Comparison of ENCODE assay signal across 18 cellular contexts in the genomic region with DNA sequence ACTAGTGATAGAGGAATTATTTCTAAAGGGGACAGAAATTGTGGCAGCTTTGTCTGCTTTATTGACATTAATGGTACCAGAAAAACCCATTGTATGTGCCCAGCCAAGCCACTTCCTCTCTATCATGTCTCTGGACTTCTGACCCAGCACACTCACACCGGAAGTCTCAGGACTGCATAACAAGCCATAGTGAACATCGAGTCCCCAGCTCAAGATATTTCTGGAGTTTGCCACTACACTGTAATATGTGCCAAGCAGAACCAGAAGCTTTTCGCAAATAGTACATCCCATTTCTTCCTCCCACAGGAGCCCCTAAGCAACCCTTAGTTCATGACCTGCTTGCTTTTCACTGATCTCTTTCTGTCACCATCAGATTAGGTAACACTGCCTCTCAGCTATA.
"Had no signal": no experiment of that assay in that cellular context is flagged by ENCODE, and none has a peak within 500 bp of the region (broad histone marks: within the 10 kb centered on the region; RNA-seq: fewer than 3 reads in every experiment).

No MANE protein-coding gene starts in this region.

- H3K9me3 ChIP-seq: esophagus squamous epithelium, heart right ventricle, left lung, lower lobe of right lung, ovary, thoracic aorta, transverse colon had no signal

- H3K36me3 ChIP-seq: esophagus squamous epithelium, heart right ventricle, left lung, lower lobe of right lung, ovary, thoracic aorta, transverse colon had no signal

- ATAC-seq: left lung; lower lobe of right lung; natural killer cell; stimulated activated naive CD8-positive, alpha-beta T cell treated with anti-CD3 and anti-CD28 coated beads, Interleukin-15, Interleukin-2, amounts not matched to agents 100 U/mL and 50 U/mL, for 24 hours had no signal

- H3K27ac ChIP-seq: esophagus squamous epithelium, heart right ventricle, left lung, lower lobe of right lung, ovary, thoracic aorta, transverse colon had no signal

- H3K4me1 ChIP-seq: esophagus squamous epithelium, heart right ventricle, left lung, lower lobe of right lung, transverse colon had no signal

- DNase-seq: cerebellar nuclear complex; dermis blood vessel endothelial cell; esophagus squamous epithelium; foreskin melanocyte; heart right ventricle; hypothalamus; islet precursor cell; left lung; lower lobe of right lung; natural killer cell; ovary; right cardiac atrium; stimulated activated CD4-positive, alpha-beta T cell treated with anti-CD3 and anti-CD28 coated beads, Interleukin-2, amount 100 ng/mL, for 48 hours; stimulated activated CD8-positive, alpha-beta memory T cell treated with anti-CD3 and anti-CD28 coated beads, Interleukin-4, amount 100 ng/mL, for 48 hours; stimulated activated naive CD8-positive, alpha-beta T cell treated with anti-CD3 and anti-CD28 coated beads, Interleukin-15, Interleukin-2, amounts not matched to agents 100 U/mL and 50 U/mL, for 24 hours; transverse colon had no signal

- H3K27me3 ChIP-seq: esophagus squamous epithelium, heart right ventricle, left lung, ovary, transverse colon had no signal

- H3K4me3 ChIP-seq: esophagus squamous epithelium, heart right ventricle, left lung, lower lobe of right lung, ovary, smooth muscle cell, thoracic aorta, transverse colon had no signal
